Comparison of ENCODE assay signal across 12 cellular contexts in genomic region chr13:40102360-40102727, GRCh38.
DNase-seq lines count a peak whose midpoint lies in the region; ATAC-seq, FAIRE-seq and TF ChIP-seq lines count a peak whose summit lies in the region.
"Had no signal": no experiment of that assay in that cellular context is flagged by ENCODE, and none has a peak within 500 bp of the region (broad histone marks: within the 10 kb centered on the region; RNA-seq: fewer than 3 reads in every experiment).

No MANE protein-coding gene starts in this region.

- TF ChIP-seq POLR2A in uterus (IDR thresholded peaks at IDR 0.05) (no peak), adrenal gland (IDR thresholded peaks at IDR 0.05) (no peak)

- WGBS in adrenal gland, 4 donors, result 87 to 100% (median 94%) methylated on average over 3 of the region's 3 CpGs

- H3K79me2 ChIP-seq in astrocyte (ENCODE audit: insufficient read depth, low read length), result no peaks in the 10 kb centered on the region

- peak; percentile 16 for ATAC-seq in HG03095 (IDR thresholded peaks at IDR 0.05; ENCODE audit: unreplicated experiment)
- ATAC-seq: body of pancreas, heart left ventricle, left ventricle myocardium superior had no signal

- H3K4me2 ChIP-seq in astrocyte (ENCODE audit: low read length), result peak overlapping the region; percentile 36

- H3K9me3 Mint-ChIP-seq in astrocyte (ENCODE audit: unreplicated experiment), result peaks cover 8% of the 10 kb centered on the region

- peaks cover 12% of the 10 kb centered on the region for H3K4me1 Mint-ChIP-seq in astrocyte (ENCODE audit: low read depth, unreplicated experiment)

- H3K27me3 ChIP-seq in astrocyte (ENCODE audit: insufficient read depth, low read length), result no peaks in the 10 kb centered on the region
- H3K27me3 ChIP-seq in uterus, result no peaks in the 10 kb centered on the region
- H3K27me3 ChIP-seq in adrenal gland, result no peaks in the 10 kb centered on the region
- H3K27me3 ChIP-seq: body of pancreas, heart left ventricle had no signal

- H2AFZ ChIP-seq in astrocyte (ENCODE audit: low read depth, low read length), result no peak overlapping the region

- peaks cover 4% of the 10 kb centered on the region for H3K27me3 Mint-ChIP-seq in astrocyte (ENCODE audit: low read depth, unreplicated experiment)

- H3K27ac ChIP-seq in astrocyte (ENCODE audit: low read depth, low read length) (peak overlapping the region; percentile 63), uterus (peak overlapping the region; percentile 24 to 42), adrenal gland (peak overlapping the region in 1 of 5 donors; percentile 64)
- H3K27ac ChIP-seq: body of pancreas, heart left ventricle had no signal

- H3K36me3 Mint-ChIP-seq in astrocyte (ENCODE audit: low read depth, unreplicated experiment), result peaks cover 7% of the 10 kb centered on the region

- no peak overlapping the region for H3K4me3 Mint-ChIP-seq in astrocyte (ENCODE audit: unreplicated experiment)

- H3K9me3 ChIP-seq in astrocyte (ENCODE audit: insufficient read depth, low read depth, low read length), result no peaks in the 10 kb centered on the region
- no peaks in the 10 kb centered on the region for H3K9me3 ChIP-seq in uterus
- no peaks in the 10 kb centered on the region for H3K9me3 ChIP-seq in adrenal gland (replicated peaks in 1 of 3)
- H3K9me3 ChIP-seq: body of pancreas had no signal

- H3K36me3 ChIP-seq in astrocyte (ENCODE audit: insufficient read depth, low read length), result no peaks in the 10 kb centered on the region
- H3K36me3 ChIP-seq in uterus, result no peaks in the 10 kb centered on the region
- no peaks in the 10 kb centered on the region for H3K36me3 ChIP-seq in adrenal gland (replicated peaks in 1 of 2)
- H3K36me3 ChIP-seq: heart left ventricle had no signal

- peak overlapping the region; percentile 82 for H3K27ac Mint-ChIP-seq in astrocyte (ENCODE audit: unreplicated experiment)

- H4K20me1 ChIP-seq in astrocyte (ENCODE audit: insufficient read depth, low read length), result no peaks in the 10 kb centered on the region

- intact Hi-C loops in uterus (cut with DNase I; ENCODE audit: low total_unique reads) (no loop called here), adrenal gland (cut with DNase I) (no loop called here)

- FAIRE-seq in astrocyte (lab: Jason Lieb, UNC), result no peak

- peak; percentile 10 to 16 for DNase-seq in stimulated activated CD4-positive, alpha-beta T cell treated with anti-CD3 and anti-CD28 coated beads, Interleukin-2, amount 100 ng/mL, for 48 hours
- DNase-seq in stimulated activated CD4-positive, alpha-beta T cell treated with anti-CD3 and anti-CD28 coated beads, Interleukin-4, amount 100 ng/mL, for 4 hours, result no peak
- DNase-seq in astrocyte (ENCODE audit: low read depth) (no peak), uterus (no peak), adrenal gland (no peak), hepatic stellate cell (ENCODE audit: low spot score) (no peak), GF-D8 (lab: John Stamatoyannopoulos, UW) (no peak)
- DNase-seq: body of pancreas, left ventricle myocardium superior, NCI-H2081 treated with DMSO at 0.1 percent for 48 hours had no signal

- H3K4me3 ChIP-seq in astrocyte (ENCODE audit: insufficient read depth, low read depth, low read length), result no peak overlapping the region
- H3K4me3 ChIP-seq in uterus, result no peak overlapping the region
- no peak overlapping the region for H3K4me3 ChIP-seq in adrenal gland
- H3K4me3 ChIP-seq: body of pancreas, heart left ventricle had no signal

- peaks cover 11% of the 10 kb centered on the region for H3K4me1 ChIP-seq in astrocyte (ENCODE audit: insufficient read depth, low read length)
- H3K4me1 ChIP-seq in uterus, result no peaks in the 10 kb centered on the region
- peaks cover 0 to 3% of the 10 kb centered on the region in 2 donors for H3K4me1 ChIP-seq in adrenal gland (replicated peaks in 1 of 2)
- H3K4me1 ChIP-seq: body of pancreas, heart left ventricle had no signal

- H3K9ac ChIP-seq in astrocyte (ENCODE audit: low read length), result peak overlapping the region; percentile 16

- TF ChIP-seq CTCF in astrocyte (IDR thresholded peaks at IDR 0.05; ENCODE audit: insufficient read depth, low read depth, low read length), result no peak
- no peak for TF ChIP-seq CTCF in uterus (IDR thresholded peaks at IDR 0.05)
- TF ChIP-seq CTCF in adrenal gland (IDR thresholded peaks at IDR 0.05), result no peak

Comparison
In these comparisons a context has a peak if more than half of its experiments do, and no peak if none do; other contexts are left out.
1. DNase-seq: peak in stimulated activated CD4-positive, alpha-beta T cell treated with anti-CD3 and anti-CD28 coated beads, Interleukin-2, amount 100 ng/mL, for 48 hours (2 of 2); none in stimulated activated CD4-positive, alpha-beta T cell treated with anti-CD3 and anti-CD28 coated beads, Interleukin-4, amount 100 ng/mL, for 4 hours (0 of 2), astrocyte (single experiment), uterus (0 of 2), adrenal gland (0 of 7), hepatic stellate cell (single experiment) and GF-D8 (single experiment).